In genomic region chr12:113152835-113153814, GRCh38 we compare ENCODE assay signal across 8 cellular contexts. TPM values are rescaled to one million over a fixed set of nuclear protein-coding genes. Genes with fewer than 3 reads are reported as not detected.
DNase-seq lines count a peak whose midpoint lies in the region; ATAC-seq and TF ChIP-seq lines count a peak whose summit lies in the region.

No MANE protein-coding gene starts in this region.

- H3K27ac Mint-ChIP-seq in CD4-positive, alpha-beta memory T cell: peak overlapping the region in 6 of 7 donors; percentile 9 to 86 (median 75)
- H3K27ac Mint-ChIP-seq in T-cell (no peak overlapping the region), progenitor cell of endocrine pancreas (no peak overlapping the region)

- peak; percentile 70 to 85 (median 74) for DNase-seq in CD4-positive, alpha-beta memory T cell
- peak; percentile 90 for DNase-seq in NB4 (ENCODE audit: low read depth)
- DNase-seq in T-cell: peak; percentile 16 to 82 (median 68)
- DNase-seq in amniotic epithelial cell (ENCODE audit: low read depth): peak; percentile 59
- DNase-seq in right atrium auricular region (ENCODE audit: low spot score): peak; percentile 62
- peak; percentile 35 for DNase-seq in progenitor cell of endocrine pancreas (ENCODE audit: low spot score, unreplicated experiment)

- intact Hi-C loops in CD4-positive, alpha-beta memory T cell (cut with micrococcal nuclease): loop anchor here (1.0 to 5.0 kb wide), 3 partner anchors 31 to 105 kb away; no protein-coding TSS in a partner anchor

- H3K4me3 ChIP-seq in CD4-positive, alpha-beta memory T cell (ENCODE audit: low read length in 2 of 2): peak overlapping the region in 1 of 2 donors; percentile 57
- H3K4me3 ChIP-seq in NB4 (ENCODE audit: low read depth, low read length): peak overlapping the region; percentile 42
- peak overlapping the region in 1 of 2 donors; percentile 46 for H3K4me3 ChIP-seq in right atrium auricular region

- CTCF ChIA-PET in CD4-positive, alpha-beta memory T cell (lab: Charles Lee; ENCODE audit: partially characterized antibody): interaction anchor here (0.8 to 2.4 kb wide), 15 partner anchors 17 to 252 kb away, joined by 3 to 24 read pairs (median 4); partner anchors contain the start of genes OAS2 and RASAL1
- CTCF ChIA-PET in T-cell (lab: Charles Lee): interaction anchor here (0.5 to 2.0 kb wide), 9 partner anchors 18 to 175 kb away, joined by 3 to 9 read pairs (median 4); partner anchors contain the start of genes OAS2 (in 1 of the 2) and RASAL1 (in 1 of the 2)

- H3K4me1 ChIP-seq in CD4-positive, alpha-beta memory T cell (ENCODE audit: insufficient read depth, low read length): peaks cover 20% of the 10 kb centered on the region
- peaks cover 0 to 33% of the 10 kb centered on the region in 2 donors for H3K4me1 ChIP-seq in right atrium auricular region

- POLR2A ChIA-PET in CD4-positive, alpha-beta memory T cell (lab: Charles Lee; ENCODE audit: partially characterized antibody): interaction anchor here (0.9 to 1.6 kb wide), 5 partner anchors 31 to 175 kb away, joined by 3 to 7 read pairs (median 4); partner anchors contain the start of gene OAS2
- POLR2A ChIA-PET in T-cell (lab: Charles Lee): interaction anchor here in 1 of 2 donors (0.7 to 0.9 kb wide), 2 partner anchors 55 to 155 kb away, joined by 3 read pairs; no protein-coding TSS in a partner anchor

- H3K27me3 Mint-ChIP-seq in CD4-positive, alpha-beta memory T cell: peaks cover 0 to 9% of the 10 kb centered on the region in 2 donors
- H3K27me3 Mint-ChIP-seq in T-cell (peaks cover 0 to 13% of the 10 kb centered on the region in 2 donors), progenitor cell of endocrine pancreas (peaks cover 56% of the 10 kb centered on the region)

- no peaks in the 10 kb centered on the region for H3K9me3 Mint-ChIP-seq in CD4-positive, alpha-beta memory T cell
- no peaks in the 10 kb centered on the region for H3K9me3 Mint-ChIP-seq in T-cell
- no peaks in the 10 kb centered on the region for H3K9me3 Mint-ChIP-seq in progenitor cell of endocrine pancreas (ENCODE audit: low read depth)

- peak overlapping the region; percentile 73 to 87 (median 85) for H3K4me3 Mint-ChIP-seq in CD4-positive, alpha-beta memory T cell
- peak overlapping the region; percentile 76 to 84 (median 80) for H3K4me3 Mint-ChIP-seq in T-cell
- H3K4me3 Mint-ChIP-seq in progenitor cell of endocrine pancreas (ENCODE audit: low read depth): peak overlapping the region; percentile 51

- H3K36me3 ChIP-seq in CD4-positive, alpha-beta memory T cell (ENCODE audit: insufficient read depth, low read length): peaks cover 1% of the 10 kb centered on the region
- peaks cover 4% of the 10 kb centered on the region for H3K36me3 ChIP-seq in right atrium auricular region

- H3K4me1 Mint-ChIP-seq in CD4-positive, alpha-beta memory T cell: peaks cover 9 to 29% (median 13%) of the 10 kb centered on the region in 4 donors
- peaks cover 19 to 28% (median 19%) of the 10 kb centered on the region in 3 donors for H3K4me1 Mint-ChIP-seq in T-cell
- peaks cover 8% of the 10 kb centered on the region for H3K4me1 Mint-ChIP-seq in progenitor cell of endocrine pancreas (ENCODE audit: low read depth)

- ATAC-seq in GM21390 (IDR thresholded peaks at IDR 0.05; ENCODE audit: unreplicated experiment) (peak; percentile 55), T-cell (replicated peaks in 1 of 4) (peak; percentile 77 to 93 (median 81)), GM18873 (IDR thresholded peaks at IDR 0.05; ENCODE audit: low FRiP score, unreplicated experiment) (no peak)

- TF ChIP-seq POLR2A in NB4 (IDR thresholded peaks at IDR 0.05; ENCODE audit: extremely low read depth, insufficient read length): no peak

- H3K36me3 Mint-ChIP-seq in CD4-positive, alpha-beta memory T cell: peaks cover 6 to 13% of the 10 kb centered on the region in 2 donors
- H3K36me3 Mint-ChIP-seq in T-cell (peaks cover 6% of the 10 kb centered on the region), progenitor cell of endocrine pancreas (ENCODE audit: insufficient read depth) (peaks cover 8% of the 10 kb centered on the region)

- H3K27me3 ChIP-seq in CD4-positive, alpha-beta memory T cell (ENCODE audit: insufficient read depth, low read length): peaks cover 6% of the 10 kb centered on the region
- H3K27me3 ChIP-seq in right atrium auricular region: peaks cover 7 to 15% of the 10 kb centered on the region in 2 donors

- peak overlapping the region; percentile 30 for H3K27ac ChIP-seq in CD4-positive, alpha-beta memory T cell (ENCODE audit: low read depth, low read length)
- H3K27ac ChIP-seq in right atrium auricular region: no peak overlapping the region

- TF ChIP-seq CTCF in NB4 (IDR thresholded peaks at IDR 0.05; ENCODE audit: low read depth, low read length) (peak; percentile 69), right atrium auricular region (IDR thresholded peaks at IDR 0.05) (peak in 1 of 2 donors; percentile 64), progenitor cell of endocrine pancreas (IDR thresholded peaks at IDR 0.05; ENCODE audit: unreplicated experiment) (peak; percentile 41)

- H3K9me3 ChIP-seq in CD4-positive, alpha-beta memory T cell (ENCODE audit: control insufficient read depth in 1 of 2, low read length in 2 of 2): no peaks in the 10 kb centered on the region
- H3K9me3 ChIP-seq in right atrium auricular region: no peaks in the 10 kb centered on the region

RNA-seq across cellular contexts. Expression of gene CFAP73, which starts 3.6 kb away (rescaled TPM):
- total RNA-seq in CD4-positive, alpha-beta memory T cell: not detected
- under 1 TPM in 1 of 2 donors, not detected in 1; 0.18 TPM for polyA plus RNA-seq in CD4-positive, alpha-beta memory T cell
- total RNA-seq in T-cell: under 1 TPM in 2 of 5 donors, not detected in 3; 0.25 to 0.69 TPM
- not detected for total RNA-seq in right atrium auricular region
- total RNA-seq in progenitor cell of endocrine pancreas: not detected in 2 replicates

RNA-seq across cellular contexts. Expression of gene RASAL1, which starts 17.6 kb away (rescaled TPM):
- 1 to 10 TPM in 1 of 2 experiments, under 1 TPM in 1; 0.58 to 1.4 TPM for total RNA-seq in CD4-positive, alpha-beta memory T cell
- under 1 TPM; 0.10 to 0.68 TPM for polyA plus RNA-seq in CD4-positive, alpha-beta memory T cell
- total RNA-seq in T-cell (1 to 10 TPM in 2 of 5 donors, under 1 TPM in 3; 0.43 to 2.9 (median 0.85) TPM), right atrium auricular region (not detected), progenitor cell of endocrine pancreas (0.36 and 0.46 TPM in 2 replicates)

RNA-seq across cellular contexts. Expression of gene DDX54, which starts 32.2 kb away (rescaled TPM):
- 10 to 100 TPM; 64.9 to 69.4 TPM for total RNA-seq in CD4-positive, alpha-beta memory T cell
- polyA plus RNA-seq in CD4-positive, alpha-beta memory T cell: 10 to 100 TPM in 1 of 2 donors, 1 to 10 TPM in 1; 9.9 to 39.7 TPM
- total RNA-seq in T-cell: 10 to 100 TPM; 86.1 to 100.0 (median 88.0) TPM
- total RNA-seq in right atrium auricular region: 10 to 100 TPM; 35.1 to 38.0 TPM
- 61.5 and 66.1 TPM in 2 replicates for total RNA-seq in progenitor cell of endocrine pancreas

RNA-seq across cellular contexts. Expression of gene RITA1, which starts 32.4 kb away (rescaled TPM):
- 10 to 100 TPM; 12.8 to 14.2 TPM for total RNA-seq in CD4-positive, alpha-beta memory T cell
- polyA plus RNA-seq in CD4-positive, alpha-beta memory T cell: 10 to 100 TPM; 19.4 to 25.9 TPM
- total RNA-seq in T-cell: 10 to 100 TPM in 3 of 5 donors, 1 to 10 TPM in 2; 7.8 to 17.8 (median 13.8) TPM
- 10 to 100 TPM; 18.2 to 25.4 TPM for total RNA-seq in right atrium auricular region
- 15.6 and 16.2 TPM in 2 replicates for total RNA-seq in progenitor cell of endocrine pancreas

Comparison
In these comparisons a context has a peak if more than half of its experiments do, and no peak if none do; other contexts are left out.
1. DNase-seq: peak in every context shown above with its lines; median percentile 90 in NB4; 74 in CD4-positive, alpha-beta memory T cell; 68 in T-cell; 62 in right atrium auricular region; 59 in amniotic epithelial cell; 35 in progenitor cell of endocrine pancreas.
2. H3K27ac Mint-ChIP-seq: peak in CD4-positive, alpha-beta memory T cell (6 of 7); none in T-cell (0 of 2) and progenitor cell of endocrine pancreas (single experiment).
3. Peak in every context shown above with its lines, with median percentiles within 50 percentile points of each other: H3K4me3 Mint-ChIP-seq.